8 cellular contexts compared by ENCODE assay signal in the genomic region with DNA sequence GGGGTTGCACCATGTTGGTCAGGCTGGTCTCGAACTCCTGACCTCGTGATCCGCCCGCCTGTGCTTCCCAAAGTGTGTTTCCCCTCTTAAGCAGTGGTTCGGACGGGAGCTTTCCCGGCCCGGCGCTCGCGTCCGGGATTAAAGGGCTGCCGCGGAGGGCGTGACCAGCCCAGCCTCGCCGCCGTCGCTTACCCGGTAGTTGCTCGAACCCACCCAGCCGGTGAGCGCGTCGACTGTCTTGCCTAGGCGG. TPM values are rescaled to one million over a fixed set of nuclear protein-coding genes. Genes with fewer than 3 reads are reported as not detected.
DNase-seq lines count a peak whose midpoint lies in the region; ATAC-seq and TF ChIP-seq lines count a peak whose summit lies in the region.

No MANE protein-coding gene starts in this region.

- H3K4me1 Mint-ChIP-seq in MCF 10A (ENCODE audit: insufficient read depth, unreplicated experiment): no peaks in the 10 kb centered on the region

- no peaks in the 10 kb centered on the region for H3K27me3 Mint-ChIP-seq in MCF 10A (ENCODE audit: insufficient read depth, unreplicated experiment)

- BruUV-seq in MCF 10A (replicated peaks; lab: Mats Ljungman, UMichigan): no TSS peak

- H3K9ac ChIP-seq in OCI-LY3 (ENCODE audit: low read length): peak overlapping the region; percentile 79

- peak overlapping the region; percentile 97 for H2AFZ ChIP-seq in OCI-LY3 (ENCODE audit: low read depth, low read length)

- peaks cover 5% of the 10 kb centered on the region for H3K36me3 ChIP-seq in OCI-LY3 (replicated peaks; ENCODE audit: low read depth, low read length)
- no peaks in the 10 kb centered on the region for H3K36me3 ChIP-seq in kidney epithelial cell (ENCODE audit: control insufficient read depth, insufficient read depth, low read length)

- intact Hi-C loops in MCF 10A (cut with micrococcal nuclease): loop anchor here (1.0 to 2.0 kb wide), 2 partner anchors 277 to 325 kb away; a partner anchor contains a TSS

- peak; percentile 53 for ATAC-seq in HG02678 (IDR thresholded peaks at IDR 0.05; ENCODE audit: unreplicated experiment)

- H3K79me2 ChIP-seq in OCI-LY3 (ENCODE audit: low read length): peaks cover 54% of the 10 kb centered on the region

- H3K4me3 Mint-ChIP-seq in MCF 10A (ENCODE audit: unreplicated experiment): no peak overlapping the region

- no peaks in the 10 kb centered on the region for H3K27me3 ChIP-seq in OCI-LY3 (ENCODE audit: low read depth, low read length)
- H3K27me3 ChIP-seq in kidney epithelial cell (ENCODE audit: control insufficient read depth, insufficient read depth, low read length): no peaks in the 10 kb centered on the region

- DNase-seq in SIG-M5 (lab: John Stamatoyannopoulos, UW): peak; percentile 8
- no peak for DNase-seq in SIG-M5 treated with dmso at 0.1 percent for 504 hours (lab: John Stamatoyannopoulos, UW; ENCODE audit: unreplicated experiment)
- peak; percentile 64 for DNase-seq in MCF 10A (ENCODE audit: unreplicated experiment)
- no peak for DNase-seq in kidney epithelial cell (ENCODE audit: low read depth)
- peak; percentile 58 for DNase-seq in stimulated activated CD4-positive, alpha-beta T cell treated with anti-CD3 and anti-CD28 coated beads, Interleukin-4, amount 100 ng/mL, for 24 hours
- no peak for DNase-seq in NCI-H1436 treated with DMSO at 0.1 percent for 48 hours (lab: John Stamatoyannopoulos, UW)

- H3K4me3 ChIP-seq in OCI-LY3 (ENCODE audit: low read length) (peak overlapping the region; percentile 83), kidney epithelial cell (ENCODE audit: low read depth, low read length) (peak overlapping the region; percentile 70)

- H3K4me2 ChIP-seq in OCI-LY3 (ENCODE audit: low read length): peak overlapping the region; percentile 100

- no peaks in the 10 kb centered on the region for H3K9me3 Mint-ChIP-seq in MCF 10A (ENCODE audit: unreplicated experiment)

- H3K27ac ChIP-seq in OCI-LY3 (ENCODE audit: low read length): peak overlapping the region; percentile 60

- no peak overlapping the region for H3K27ac Mint-ChIP-seq in MCF 10A (ENCODE audit: low read depth, unreplicated experiment)

- no peaks in the 10 kb centered on the region for H3K36me3 Mint-ChIP-seq in MCF 10A (ENCODE audit: insufficient read depth, unreplicated experiment)

- TF ChIP-seq CTCF in OCI-LY3 (IDR thresholded peaks at IDR 0.05; ENCODE audit: low read depth, low read length): no peak
- TF ChIP-seq CTCF in MCF 10A (IDR thresholded peaks at IDR 0.05; ENCODE audit: unreplicated experiment): no peak
- no peak for TF ChIP-seq CTCF in kidney epithelial cell (IDR thresholded peaks at IDR 0.05; ENCODE audit: insufficient read depth, low read length, poor library complexity, severe bottlenecking)

- H3K9me3 ChIP-seq in OCI-LY3 (ENCODE audit: insufficient read depth, low read length): no peaks in the 10 kb centered on the region

- POLR2A ChIA-PET in MCF 10A (lab: Yijun Ruan, JAX): interaction anchor here (0.7 to 3.0 kb wide), 19 partner anchors 24 to 279 kb away, joined by 3 to 23 read pairs (median 5); a partner anchor contains a TSS

- CTCF ChIA-PET in MCF 10A (lab: Yijun Ruan, JAX): interaction anchor here (0.6 to 1.5 kb wide), 13 partner anchors 10 to 585 kb away, joined by 3 to 12 read pairs (median 3); no protein-coding TSS in a partner anchor

- H4K20me1 ChIP-seq in OCI-LY3 (ENCODE audit: insufficient read depth, low read length): peaks cover 28% of the 10 kb centered on the region

- peaks cover 17% of the 10 kb centered on the region for H3K4me1 ChIP-seq in OCI-LY3 (ENCODE audit: low read length)

RNA-seq across cellular contexts. Expression of a gene that starts 0.5 kb away (rescaled TPM):
- total RNA-seq in MCF 10A (2022) (57.2 and 58.9 TPM in 2 replicates), kidney epithelial cell (37.8 and 52.4 TPM in 2 replicates)

Comparison
In these comparisons a context has a peak if more than half of its experiments do, and no peak if none do; other contexts are left out.
1. DNase-seq: peak in SIG-M5 (single experiment), MCF 10A (single experiment) and stimulated activated CD4-positive, alpha-beta T cell treated with anti-CD3 and anti-CD28 coated beads, Interleukin-4, amount 100 ng/mL, for 24 hours (single experiment); none in SIG-M5 treated with dmso at 0.1 percent for 504 hours (single experiment), kidney epithelial cell (single experiment) and NCI-H1436 treated with DMSO at 0.1 percent for 48 hours (single experiment).